ENCODE assay signal across 8 cellular contexts in the genomic region with DNA sequence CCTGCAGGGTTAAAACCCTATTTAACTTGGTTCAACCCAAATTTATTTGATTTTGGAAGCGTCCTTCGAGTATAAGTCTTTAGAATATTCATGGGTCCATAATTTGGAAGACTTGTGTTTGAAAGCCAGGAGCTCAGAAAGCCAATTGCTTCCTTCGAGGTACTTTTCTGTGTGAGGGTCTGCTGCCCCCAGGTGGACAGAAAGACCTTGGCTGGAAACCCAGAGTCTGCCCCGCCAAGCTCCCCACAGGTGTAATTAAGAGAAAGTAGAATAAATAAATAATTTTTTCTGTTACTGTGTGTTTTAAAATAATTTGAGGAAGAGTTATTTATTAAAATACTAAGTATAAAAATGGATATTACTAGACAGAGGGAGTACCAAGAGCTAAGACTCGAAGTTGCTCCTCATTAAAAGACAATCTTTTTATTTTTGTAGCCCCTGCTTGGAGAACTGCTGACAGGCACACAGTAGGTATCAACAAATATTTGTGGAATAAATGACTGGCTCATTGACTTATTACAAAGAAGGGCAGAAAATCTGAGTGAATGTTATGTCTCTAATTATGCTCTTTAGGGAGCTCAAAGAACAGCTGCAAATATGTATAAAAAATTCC.
DNase-seq lines count a peak whose midpoint lies in the region; ATAC-seq, FAIRE-seq and TF ChIP-seq lines count a peak whose summit lies in the region.

No MANE protein-coding gene starts in this region.

- H3K4me3 Mint-ChIP-seq in activated T-cell treated with anti-CD3 and anti-CD28 coated beads, Interleukin-2, amount 50 U/mL, for 72 hours: no peak overlapping the region
- H3K4me3 Mint-ChIP-seq in activated T-cell treated with anti-CD3 and anti-CD28 coated beads, Interleukin-2, amount 50 U/mL, for 4 hours: no peak overlapping the region
- no peak overlapping the region for H3K4me3 Mint-ChIP-seq in neural progenitor cell

- no peaks in the 10 kb centered on the region for H3K36me3 Mint-ChIP-seq in activated T-cell treated with anti-CD3 and anti-CD28 coated beads, Interleukin-2, amount 50 U/mL, for 72 hours (ENCODE audit: insufficient read depth in 2 of 2)
- no peaks in the 10 kb centered on the region for H3K36me3 Mint-ChIP-seq in activated T-cell treated with anti-CD3 and anti-CD28 coated beads, Interleukin-2, amount 50 U/mL, for 4 hours (ENCODE audit: insufficient read depth)
- H3K36me3 Mint-ChIP-seq in neural progenitor cell: no peaks in the 10 kb centered on the region

- H3F3A ChIP-seq in neural progenitor cell (ENCODE audit: low read depth): no peaks in the 10 kb centered on the region

- TF ChIP-seq RAD21 in K562 (CRISPR knock-in tag; conservative IDR thresholded peaks at IDR 0.05 in 1 of 2, IDR thresholded peaks at IDR 0.05 in 1 of 2): peak; percentile 57 to 66

- TF ChIP-seq EP300 in K562 (IDR thresholded peaks at IDR 0.05; ENCODE audit: low read length) (no peak), stomach (IDR thresholded peaks at IDR 0.05) (no peak)

- intact Hi-C loops in K562 (cut with micrococcal nuclease): loop anchor here (1.0 to 10.0 kb wide), 3 partner anchors 636 to 894 kb away; no protein-coding TSS in a partner anchor
- intact Hi-C loops in stomach (cut with DNase I; ENCODE audit: low total_unique reads): no loop called here

- no peaks in the 10 kb centered on the region for H3K79me2 ChIP-seq in K562 (ENCODE audit: control insufficient read depth, insufficient read depth, low read length)
- H3K79me2 ChIP-seq in neural progenitor cell (ENCODE audit: low read depth): no peaks in the 10 kb centered on the region

- no peak overlapping the region for H3K27ac Mint-ChIP-seq in activated T-cell treated with anti-CD3 and anti-CD28 coated beads, Interleukin-2, amount 50 U/mL, for 72 hours
- H3K27ac Mint-ChIP-seq in neural progenitor cell: no peak overlapping the region

- H2AFZ ChIP-seq in K562 (ENCODE audit: low read depth, low read length) (no peak overlapping the region), neural progenitor cell (replicated peaks) (no peak overlapping the region)

- no TSS peak for BruUV-seq in K562 (replicated peaks; lab: Mats Ljungman, UMichigan)

- DNase-seq in activated T-cell treated with anti-CD3 and anti-CD28 coated beads, Interleukin-2, amount 50 U/mL, for 72 hours: peak; percentile 9 to 24
- DNase-seq in activated T-cell treated with anti-CD3 and anti-CD28 coated beads, Interleukin-2, amount 50 U/mL, for 4 hours: no peak
- DNase-seq in NCI-H1930 (lab: John Stamatoyannopoulos, UW) (peak; percentile 26 to 50), K562 (ENCODE audit: extremely low read depth in 1 of 4, low spot score in 3 of 4) (peak; percentile 43 to 57 (median 45)), neural progenitor cell (ENCODE audit: low spot score) (peak; percentile 70), stomach (no peak), NK-92 (lab: John Stamatoyannopoulos, UW; ENCODE audit: unreplicated experiment) (no peak)
- DNase-seq in stimulated activated CD4-positive, alpha-beta T cell treated with anti-CD3 and anti-CD28 coated beads, Interleukin-4, amount 100 ng/mL, for 24 hours: no peak

- H3K36me3 ChIP-seq in K562 (ENCODE audit: control insufficient read depth, insufficient read depth, low read length) (no peaks in the 10 kb centered on the region), neural progenitor cell (no peaks in the 10 kb centered on the region), stomach (no peaks in the 10 kb centered on the region)

- no peak overlapping the region for H3K9ac ChIP-seq in K562 (ENCODE audit: insufficient read depth in 1 of 2, low read depth in 2 of 2, low read length in 2 of 2)
- H3K9ac ChIP-seq in neural progenitor cell: no peak overlapping the region

- POLR2A ChIA-PET in K562 (lab: Yijun Ruan, JAX): interaction anchor here (0.7 kb wide), 1 partner anchor 1042 kb away, joined by 3 read pairs; no protein-coding TSS in a partner anchor

- H3K9me3 ChIP-seq in K562 (replicated peaks; ENCODE audit: control insufficient read depth, insufficient read depth, low read depth, low read length) (no peaks in the 10 kb centered on the region), neural progenitor cell (ENCODE audit: low read depth) (no peaks in the 10 kb centered on the region), stomach (no peaks in the 10 kb centered on the region)

- no peaks in the 10 kb centered on the region for H3K9me3 Mint-ChIP-seq in activated T-cell treated with anti-CD3 and anti-CD28 coated beads, Interleukin-2, amount 50 U/mL, for 72 hours
- no peaks in the 10 kb centered on the region for H3K9me3 Mint-ChIP-seq in activated T-cell treated with anti-CD3 and anti-CD28 coated beads, Interleukin-2, amount 50 U/mL, for 4 hours
- H3K9me3 Mint-ChIP-seq in neural progenitor cell: no peaks in the 10 kb centered on the region

- no peaks in the 10 kb centered on the region for H3K4me1 Mint-ChIP-seq in activated T-cell treated with anti-CD3 and anti-CD28 coated beads, Interleukin-2, amount 50 U/mL, for 72 hours (ENCODE audit: low read depth)
- H3K4me1 Mint-ChIP-seq in activated T-cell treated with anti-CD3 and anti-CD28 coated beads, Interleukin-2, amount 50 U/mL, for 4 hours (ENCODE audit: low read depth): no peaks in the 10 kb centered on the region
- H3K4me1 Mint-ChIP-seq in neural progenitor cell: peaks cover 7% of the 10 kb centered on the region

- H3K4me1 ChIP-seq in K562 (replicated peaks in 1 of 2; ENCODE audit: control insufficient read depth in 2 of 2, insufficient read depth in 2 of 2, low read length in 2 of 2) (no peaks in the 10 kb centered on the region), neural progenitor cell (peaks cover 3% of the 10 kb centered on the region), stomach (no peaks in the 10 kb centered on the region)

- H3K4me3 ChIP-seq in K562: no peak overlapping the region
- no peak overlapping the region for H3K4me3 ChIP-seq in neural progenitor cell
- H3K4me3 ChIP-seq in stomach: no peak overlapping the region

- peaks cover 8% of the 10 kb centered on the region for H3K27me3 Mint-ChIP-seq in activated T-cell treated with anti-CD3 and anti-CD28 coated beads, Interleukin-2, amount 50 U/mL, for 72 hours (ENCODE audit: low read depth)
- H3K27me3 Mint-ChIP-seq in activated T-cell treated with anti-CD3 and anti-CD28 coated beads, Interleukin-2, amount 50 U/mL, for 4 hours (ENCODE audit: low read depth): peaks cover 2% of the 10 kb centered on the region
- H3K27me3 Mint-ChIP-seq in neural progenitor cell (ENCODE audit: insufficient read depth, low read depth): peaks cover 12% of the 10 kb centered on the region

- no peaks in the 10 kb centered on the region for H3K27me3 ChIP-seq in K562 (ENCODE audit: control insufficient read depth in 2 of 2, insufficient read depth in 2 of 2, low read length in 2 of 2)
- no peaks in the 10 kb centered on the region for H3K27me3 ChIP-seq in neural progenitor cell
- peaks cover 0 to 4% (median 0%) of the 10 kb centered on the region in 3 donors for H3K27me3 ChIP-seq in stomach

- H3K4me2 ChIP-seq in K562 (ENCODE audit: insufficient read depth, low read length): no peak overlapping the region
- no peak overlapping the region for H3K4me2 ChIP-seq in neural progenitor cell

- peak; percentile 64 for FAIRE-seq in K562 (lab: Jason Lieb, UNC)

- CTCF ChIA-PET in K562 (lab: Yijun Ruan, JAX; ENCODE audit: low intra/inter-chr PET ratio): interaction anchor here (0.7 to 1.8 kb wide), 3 partner anchors 893 to 1038 kb away, joined by 3 read pairs; no protein-coding TSS in a partner anchor

- no peak for ATAC-seq in activated T-cell treated with anti-CD3 and anti-CD28 coated beads, Interleukin-2, amount 50 U/mL, for 72 hours (replicated peaks in 1 of 2)
- ATAC-seq in activated T-cell treated with anti-CD3 and anti-CD28 coated beads, Interleukin-2, amount 50 U/mL, for 4 hours: no peak
- ATAC-seq in K562: peak; percentile 88

- no peaks in the 10 kb centered on the region for H4K20me1 ChIP-seq in K562 (replicated peaks; ENCODE audit: control insufficient read depth, insufficient read depth, low read length)
- no peaks in the 10 kb centered on the region for H4K20me1 ChIP-seq in neural progenitor cell (ENCODE audit: low read depth)

- TF ChIP-seq POLR2A in K562 (conservative IDR thresholded peaks at IDR 0.05) (no peak), stomach (IDR thresholded peaks at IDR 0.05) (no peak)

- TF ChIP-seq CTCF in K562 (IDR thresholded peaks at IDR 0.05 in 2 of 3, conservative IDR thresholded peaks at IDR 0.05 in 1 of 3; ENCODE audit: insufficient read depth in 2 of 3, low read depth in 1 of 3, low read length in 3 of 3) (peak; percentile 65 to 73 (median 72)), neural progenitor cell (IDR thresholded peaks at IDR 0.05) (peak; percentile 86), stomach (IDR thresholded peaks at IDR 0.05) (peak in 2 of 7 experiments; percentile 13 to 17)

- under 1% methylated on average over 5 of the region's 5 CpGs for WGBS in K562 (ENCODE audit: insufficient coverage, low coverage, missing lambda C conversion rate)
- 22 to 28% (median 25%) methylated on average over 5 of the region's 5 CpGs for WGBS in stomach, 5 donors

- H3K9me1 ChIP-seq in K562 (ENCODE audit: control insufficient read depth, insufficient read depth, low read length): no peaks in the 10 kb centered on the region

- H3K27ac ChIP-seq in K562 (ENCODE audit: extremely low read depth, low read depth, low read length) (no peak overlapping the region), neural progenitor cell (no peak overlapping the region), stomach (no peak overlapping the region)

- in situ Hi-C loops in K562 (cut with MboI): loop anchor here (25.0 kb wide), 1 partner anchor 1399 kb away; the partner anchor contains the start of gene ARL1

TF ChIP-seq in K562, 482 proteins besides CTCF, POLR2A, EP300 and RAD21 (continues in another document):
- no peak for TF ChIP-seq ADNP (tag; IDR thresholded peaks at IDR 0.05)
- 0 out of 2 replicates have a peak, but pooled peaks have one; percentile 34 for TF ChIP-seq SMC3 (conservative IDR thresholded peaks at IDR 0.05; ENCODE audit: insufficient read depth, low read depth, low read length)
- TF ChIP-seq ZNF143 (CRISPR knock-in tag; IDR thresholded peaks at IDR 0.05): no peak
- TF ChIP-seq CBX8 (IDR thresholded peaks at IDR 0.05; ENCODE audit: borderline replicate concordance, extremely low read depth, low read depth, low read length, poor library complexity, severe bottlenecking): no peak
- no peak for TF ChIP-seq POLR2AphosphoS2 (IDR thresholded peaks at IDR 0.05; ENCODE audit: low read length)

Comparison
In these comparisons a context has a peak if more than half of its experiments do, and no peak if none do; other contexts are left out.
1. DNase-seq: peak in activated T-cell treated with anti-CD3 and anti-CD28 coated beads, Interleukin-2, amount 50 U/mL, for 72 hours (2 of 2), NCI-H1930 (2 of 2), K562 (4 of 4) and neural progenitor cell (single experiment); none in activated T-cell treated with anti-CD3 and anti-CD28 coated beads, Interleukin-2, amount 50 U/mL, for 4 hours (single experiment), stomach (single experiment), stimulated activated CD4-positive, alpha-beta T cell treated with anti-CD3 and anti-CD28 coated beads, Interleukin-4, amount 100 ng/mL, for 24 hours (single experiment) and NK-92 (single experiment).